In the genomic region with DNA sequence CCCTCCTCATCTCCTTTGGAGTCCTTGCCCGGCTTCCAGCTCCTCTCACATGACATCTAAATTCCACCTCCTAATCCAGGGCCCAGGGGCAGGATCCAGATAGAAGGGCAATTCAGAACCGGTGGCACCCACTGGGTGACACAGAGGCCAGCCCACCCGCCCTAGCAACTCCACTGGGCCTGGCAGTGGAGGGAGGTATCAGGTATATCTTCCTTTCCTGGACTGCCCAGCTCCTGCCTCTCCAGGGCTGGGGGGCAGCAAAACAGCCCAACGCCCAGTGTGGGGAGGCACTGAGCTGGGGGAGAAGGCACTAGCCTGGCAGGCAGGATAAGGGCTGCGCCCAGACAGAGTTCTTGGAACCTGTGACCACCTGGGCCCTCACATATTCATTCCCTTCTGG, we compare ENCODE assay signal across 12 cellular contexts. TPM values are rescaled to one million over a fixed set of nuclear protein-coding genes. Genes with fewer than 3 reads are reported as not detected.
DNase-seq lines count a peak whose midpoint lies in the region; ATAC-seq and TF ChIP-seq lines count a peak whose summit lies in the region.
"Had no signal": no experiment of that assay in that cellular context is flagged by ENCODE, and none has a peak within 500 bp of the region (broad histone marks: within the 10 kb centered on the region; RNA-seq: fewer than 3 reads in every experiment).

No MANE protein-coding gene starts in this region.

- intact Hi-C loops in dorsolateral prefrontal cortex (cut with DNase I), result no loop called here

- H3K4me1 ChIP-seq in muscle layer of colon (ENCODE audit: insufficient read depth, low read length), result peaks cover 66% of the 10 kb centered on the region
- peaks cover 44 to 55% (median 46%) of the 10 kb centered on the region in 4 donors for H3K4me1 ChIP-seq in upper lobe of left lung
- peaks cover 8% of the 10 kb centered on the region for H3K4me1 ChIP-seq in Karpas-422 (ENCODE audit: low read length)

- H3K4me1 Mint-ChIP-seq in activated T-cell treated with anti-CD3 and anti-CD28 coated beads, Interleukin-2, amount 50 U/mL, for 24 hours (ENCODE audit: low read depth), result peaks cover 50% of the 10 kb centered on the region

- WGBS in upper lobe of left lung, 2 donors, result 75 to 87% methylated on average over 3 to 5 of the region's 5 CpGs

- H3K27me3 ChIP-seq in dorsolateral prefrontal cortex (no peaks in the 10 kb centered on the region), muscle layer of colon (ENCODE audit: control insufficient read depth in 1 of 2, insufficient read depth in 2 of 2, low read length in 2 of 2) (no peaks in the 10 kb centered on the region), upper lobe of left lung (no peaks in the 10 kb centered on the region), Karpas-422 (ENCODE audit: low read length) (no peaks in the 10 kb centered on the region)
- H3K27me3 ChIP-seq: SJCRH30 had no signal

- no peaks in the 10 kb centered on the region for H3K9me2 ChIP-seq in Karpas-422 (replicated peaks; ENCODE audit: insufficient read depth, low read length)

- H3K27me3 Mint-ChIP-seq in activated T-cell treated with anti-CD3 and anti-CD28 coated beads, Interleukin-2, amount 50 U/mL, for 24 hours, result no peaks in the 10 kb centered on the region
- H3K27me3 Mint-ChIP-seq: memory B cell had no signal

- TF ChIP-seq EP300 in upper lobe of left lung (IDR thresholded peaks at IDR 0.05), result no peak

- H3K36me3 ChIP-seq in muscle layer of colon (ENCODE audit: insufficient read depth, low read length) (no peaks in the 10 kb centered on the region), upper lobe of left lung (peaks cover 0 to 10% (median 2%) of the 10 kb centered on the region in 4 donors), Karpas-422 (ENCODE audit: insufficient read depth, low read length) (no peaks in the 10 kb centered on the region)
- H3K36me3 ChIP-seq: SJCRH30 had no signal

- no peaks in the 10 kb centered on the region for H3K9me3 Mint-ChIP-seq in activated T-cell treated with anti-CD3 and anti-CD28 coated beads, Interleukin-2, amount 50 U/mL, for 24 hours
- H3K9me3 Mint-ChIP-seq: memory B cell had no signal

- peaks cover 8% of the 10 kb centered on the region for H3K36me3 Mint-ChIP-seq in activated T-cell treated with anti-CD3 and anti-CD28 coated beads, Interleukin-2, amount 50 U/mL, for 24 hours (ENCODE audit: low read depth)

- H4K20me1 ChIP-seq in Karpas-422 (ENCODE audit: insufficient read depth, low read depth, low read length), result no peaks in the 10 kb centered on the region

- H3K4me3 Mint-ChIP-seq in activated T-cell treated with anti-CD3 and anti-CD28 coated beads, Interleukin-2, amount 50 U/mL, for 24 hours, result peak overlapping the region; percentile 36
- H3K4me3 Mint-ChIP-seq: memory B cell had no signal

- no peaks in the 10 kb centered on the region for H3K9me3 ChIP-seq in muscle layer of colon (ENCODE audit: low read length)
- no peaks in the 10 kb centered on the region for H3K9me3 ChIP-seq in upper lobe of left lung
- no peaks in the 10 kb centered on the region for H3K9me3 ChIP-seq in Karpas-422 (ENCODE audit: low read length)
- H3K9me3 ChIP-seq: SJCRH30 had no signal

- peak overlapping the region; percentile 87 for H3K27ac Mint-ChIP-seq in activated T-cell treated with anti-CD3 and anti-CD28 coated beads, Interleukin-2, amount 50 U/mL, for 24 hours

- H3K27ac ChIP-seq in dorsolateral prefrontal cortex, result peak overlapping the region in 39 of 59 donors; percentile 7 to 95 (median 79)
- peak overlapping the region; percentile 52 for H3K27ac ChIP-seq in muscle layer of colon (ENCODE audit: low read depth, low read length)
- peak overlapping the region; percentile 74 to 87 (median 78) for H3K27ac ChIP-seq in upper lobe of left lung
- no peak overlapping the region for H3K27ac ChIP-seq in Karpas-422 (ENCODE audit: low read length)
- H3K27ac ChIP-seq: SJCRH30 had no signal

- no peaks in the 10 kb centered on the region for H3K79me2 ChIP-seq in Karpas-422 (ENCODE audit: low read length)

- no peak overlapping the region for H2AFZ ChIP-seq in Karpas-422 (ENCODE audit: low read length)

- no peak overlapping the region for H3K4me3 ChIP-seq in dorsolateral prefrontal cortex
- H3K4me3 ChIP-seq in muscle layer of colon (ENCODE audit: low read depth in 1 of 2, low read length in 2 of 2), result no peak overlapping the region
- no peak overlapping the region for H3K4me3 ChIP-seq in upper lobe of left lung
- H3K4me3 ChIP-seq in Karpas-422 (ENCODE audit: low read length), result no peak overlapping the region
- H3K4me3 ChIP-seq: SJCRH30 had no signal

- no peak overlapping the region for H3K9ac ChIP-seq in muscle layer of colon (ENCODE audit: low read length)
- no peak overlapping the region for H3K9ac ChIP-seq in Karpas-422 (ENCODE audit: low read length)

- no peak for DNase-seq in activated T-cell treated with anti-CD3 and anti-CD28 coated beads, Interleukin-2, amount 50 U/mL, for 24 hours
- no peak for DNase-seq in activated T-cell treated with anti-CD3 and anti-CD28 coated beads, Interleukin-2, amount 50 U/mL, for 48 hours
- DNase-seq in dorsolateral prefrontal cortex, result peak in 1 of 10 donors; percentile 6
- DNase-seq in upper lobe of left lung, result no peak
- no peak for DNase-seq in Karpas-422
- no peak for DNase-seq in A172 (ENCODE audit: low spot score)
- DNase-seq: activated CD8-positive, alpha-beta memory T cell treated with anti-CD3 and anti-CD28 coated beads, Interleukin-2, amount 50 U/mL, for 48 hours; NCI-H187; SJCRH30 had no signal

- H3K4me2 ChIP-seq in Karpas-422 (ENCODE audit: low read depth, low read length, poor library complexity, severe bottlenecking), result no peak overlapping the region

- TF ChIP-seq POLR2A in upper lobe of left lung (IDR thresholded peaks at IDR 0.05), result no peak

- ATAC-seq in upper lobe of left lung (ENCODE audit: low FRiP score in 2 of 2), result no peak
- ATAC-seq in HG03565 (IDR thresholded peaks at IDR 0.05; ENCODE audit: unreplicated experiment), result no peak

- TF ChIP-seq CTCF in dorsolateral prefrontal cortex (IDR thresholded peaks at IDR 0.05 in 54 of 56, conservative IDR thresholded peaks at IDR 0.05 in 2 of 56; ENCODE audit: low read depth in 1 of 56, partially characterized antibody in 56 of 56) (no peak), upper lobe of left lung (IDR thresholded peaks at IDR 0.05) (no peak)

RNA-seq across cellular contexts. Expression of a gene that starts 10.4 kb away (rescaled TPM):
- total RNA-seq in dorsolateral prefrontal cortex, result 100 to 1,000 TPM in 118 of 120 experiments, 10 to 100 TPM in 2; 95.2 to 308 (median 133) TPM
- total RNA-seq in upper lobe of left lung, result 100 to 1,000 TPM; 162 to 279 (median 177) TPM
- 94.4 and 111 TPM in 2 replicates for total RNA-seq in Karpas-422 (2014; rRNA removed; shearing (Covaris generic); ENCODE audit: low replicate concordance)
- total RNA-seq in A172 (2014; rRNA removed; shearing (Covaris generic)), result 66.8 and 68.3 TPM in 2 replicates
